In genomic region chrX:68498044-68498507, GRCh38 we compare ENCODE assay signal across 8 cellular contexts. TPM values are rescaled to one million over a fixed set of nuclear protein-coding genes. Genes with fewer than 3 reads are reported as not detected.
DNase-seq lines count a peak whose midpoint lies in the region; ATAC-seq and TF ChIP-seq lines count a peak whose summit lies in the region.

No MANE protein-coding gene starts in this region.

- peaks cover 44% of the 10 kb centered on the region for H3K79me2 ChIP-seq in GM23248 (ENCODE audit: insufficient read depth)

- H3K36me3 ChIP-seq in GM23248 (ENCODE audit: low read depth), result no peaks in the 10 kb centered on the region
- no peaks in the 10 kb centered on the region for H3K36me3 ChIP-seq in esophagus muscularis mucosa
- H3K36me3 ChIP-seq in prostate gland, result no peaks in the 10 kb centered on the region

- 0 out of 2 replicates have a peak, but pooled peaks cover 5% of the 10 kb centered on the region for H3F3A ChIP-seq in GM23248 (ENCODE audit: insufficient read depth)

- peak; percentile 33 for DNase-seq in GM23248
- peak; percentile 25 for DNase-seq in RWPE1 (ENCODE audit: low spot score)
- no peak for DNase-seq in esophagus muscularis mucosa (ENCODE audit: extremely low spot score)
- DNase-seq in prostate gland (ENCODE audit: low spot score), result no peak
- no peak for DNase-seq in GM03348 (ENCODE audit: low spot score)
- no peak for DNase-seq in NCI-H1048 (lab: John Stamatoyannopoulos, UW)
- DNase-seq in SIG-M5 (lab: John Stamatoyannopoulos, UW), result no peak

- no peak for TF ChIP-seq CTCF in RWPE1 (conservative IDR thresholded peaks at IDR 0.05; ENCODE audit: low read depth)
- TF ChIP-seq CTCF in esophagus muscularis mucosa (IDR thresholded peaks at IDR 0.05), result no peak
- no peak for TF ChIP-seq CTCF in prostate gland (IDR thresholded peaks at IDR 0.05)

- no peaks in the 10 kb centered on the region for H3K27me3 ChIP-seq in GM23248 (replicated peaks; ENCODE audit: insufficient read depth)
- H3K27me3 ChIP-seq in esophagus muscularis mucosa, result peaks cover 0 to 5% (median 0%) of the 10 kb centered on the region in 4 donors
- no peaks in the 10 kb centered on the region for H3K27me3 ChIP-seq in prostate gland (replicated peaks; ENCODE audit: insufficient read depth)

- intact Hi-C loops in esophagus muscularis mucosa (cut with DNase I) (no loop called here), prostate gland (cut with DNase I) (no loop called here)

- CTCF ChIA-PET in RWPE1 (lab: Yijun Ruan, JAX), result interaction anchor here (0.7 kb wide), 1 partner anchor 27 kb away, joined by 3 read pairs; no protein-coding TSS in a partner anchor

- TF ChIP-seq POLR2A in esophagus muscularis mucosa (IDR thresholded peaks at IDR 0.05; ENCODE audit: low read depth), result no peak
- TF ChIP-seq POLR2A in prostate gland (IDR thresholded peaks at IDR 0.05), result no peak

- no peak for TF ChIP-seq EP300 in esophagus muscularis mucosa (IDR thresholded peaks at IDR 0.05)

- H3K4me1 ChIP-seq in GM23248 (ENCODE audit: insufficient read depth), result peaks cover 9% of the 10 kb centered on the region; the same call in 1 of the 2 replicates
- H3K4me1 ChIP-seq in esophagus muscularis mucosa, result peaks cover 10 to 27% (median 19%) of the 10 kb centered on the region in 4 donors
- H3K4me1 ChIP-seq in prostate gland (replicated peaks), result no peaks in the 10 kb centered on the region

- H3K27ac ChIP-seq in GM23248 (peak overlapping the region; percentile 97), RWPE1 (peak overlapping the region; percentile 85), esophagus muscularis mucosa (replicated peaks in 1 of 4) (peak overlapping the region; percentile 89 to 94 (median 93)), prostate gland (peak overlapping the region; percentile 94 to 96)

- in situ Hi-C loops in GM23248 (cut with MboI), result no loop called here

- no peaks in the 10 kb centered on the region for H3K9me2 ChIP-seq in GM23248 (ENCODE audit: insufficient read depth)

- H3K4me3 ChIP-seq in GM23248 (peak overlapping the region; percentile 97), esophagus muscularis mucosa (peak overlapping the region; percentile 62 to 75 (median 71)), prostate gland (peak overlapping the region; percentile 49 to 55)

- H4K20me1 ChIP-seq in GM23248 (ENCODE audit: insufficient read depth), result no peaks in the 10 kb centered on the region

- H3K9me3 ChIP-seq in GM23248 (ENCODE audit: low read depth) (no peaks in the 10 kb centered on the region), esophagus muscularis mucosa (no peaks in the 10 kb centered on the region), prostate gland (no peaks in the 10 kb centered on the region)

- POLR2A ChIA-PET in RWPE1 (lab: Yijun Ruan, JAX; ENCODE audit: low non-redundant PET), result no interaction called here

- peak overlapping the region; percentile 78 for H3K4me2 ChIP-seq in GM23248 (ENCODE audit: unreplicated experiment)

- peak overlapping the region; percentile 88 for H2AFZ ChIP-seq in GM23248

- WGBS in GM23248 (ENCODE audit: low coverage in 1 of 2, low lambda C conversion rate in 2 of 2, missing lambda C conversion rate in 2 of 2), 2 experiments, result 1 to 9% methylated on average over 4 of the region's 4 CpGs
- 22% methylated on average over 4 of the region's 4 CpGs for WGBS in esophagus muscularis mucosa
- 0% methylated on average over 4 of the region's 4 CpGs for whole genome bisulfite sequencing in prostate gland

- no peak for ATAC-seq in HG03378 (IDR thresholded peaks at IDR 0.05; ENCODE audit: unreplicated experiment)

- peak overlapping the region; percentile 100 for H3K9ac ChIP-seq in GM23248

RNA-seq across cellular contexts. Expression of gene YIPF6, which starts 0.8 kb away (rescaled TPM):
- total RNA-seq in GM23248 (2014; rRNA removed; shearing (Covaris generic)), result 21.1 and 32.1 TPM in 2 replicates
- 42.5 and 46.6 TPM in 2 replicates for polyA plus RNA-seq in GM23248 (2016; fragmentation: Nextera tagmentation; extraction: Ambion mirVana)
- total RNA-seq in esophagus muscularis mucosa (10 to 100 TPM; 22.4 to 28.5 (median 24.5) TPM), prostate gland (10 to 100 TPM; 28.6 to 41.8 TPM)

Comparison
In these comparisons a context has a peak if more than half of its experiments do, and no peak if none do; other contexts are left out.
1. DNase-seq: peak in GM23248 (single experiment) and RWPE1 (single experiment); none in esophagus muscularis mucosa (single experiment), prostate gland (single experiment), GM03348 (single experiment), NCI-H1048 (single experiment) and SIG-M5 (single experiment).
2. Peak in every context shown above with its lines, with median percentiles within 50 percentile points of each other: H3K27ac ChIP-seq and H3K4me3 ChIP-seq.